In the genomic region with DNA sequence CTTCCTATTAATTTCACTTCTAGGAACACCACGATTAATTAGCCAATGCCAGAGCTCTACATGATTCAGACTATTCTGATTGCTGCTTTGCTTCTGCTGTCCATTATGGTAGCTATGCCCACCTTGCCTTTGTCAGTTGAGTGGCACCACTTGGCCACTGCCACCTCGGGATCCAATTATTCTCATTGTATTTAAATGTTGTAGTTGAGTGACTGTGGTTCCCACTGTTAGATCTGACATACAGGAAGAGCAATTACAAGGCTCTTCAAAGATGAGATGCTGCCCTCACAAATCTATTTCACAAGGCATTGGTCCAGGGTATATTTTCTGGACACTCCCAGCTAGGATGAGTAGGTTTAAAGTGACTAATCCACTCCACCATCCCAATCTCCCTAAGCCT, we compare ENCODE assay signal across 9 cellular contexts.
"Had no signal": no experiment of that assay in that cellular context is flagged by ENCODE, and none has a peak within 500 bp of the region (broad histone marks: within the 10 kb centered on the region; RNA-seq: fewer than 3 reads in every experiment).

No MANE protein-coding gene starts in this region.

- H3K4me3 ChIP-seq: GM23248, GM23338, HAP-1 had no signal

- H3K27ac ChIP-seq: GM23248 had no signal

- H3K9ac ChIP-seq: GM23248 had no signal

- H3K4me1 ChIP-seq: HAP-1 had no signal

- H3K9me3 ChIP-seq: HAP-1 had no signal

- H3K36me3 ChIP-seq: HAP-1 had no signal

- H3K27ac Mint-ChIP-seq: GM23338, HFFc6 had no signal

- H3K4me1 Mint-ChIP-seq: GM23338 had no signal

- ATAC-seq: GM23338, HCT116 had no signal

- H3K4me3 Mint-ChIP-seq: GM23338, H9, HFFc6 had no signal

- DNase-seq: GM23248, GOT3, H7, H9, HCEC 1CT, HFFc6 had no signal
